In genomic region chr16:588639-588888, GRCh38 we compare ENCODE assay signal across 8 cellular contexts. TPM values are rescaled to one million over a fixed set of nuclear protein-coding genes. Genes with fewer than 3 reads are reported as not detected.
DNase-seq lines count a peak whose midpoint lies in the region; ATAC-seq, FAIRE-seq and TF ChIP-seq lines count a peak whose summit lies in the region.

No MANE protein-coding gene starts in this region.

- H3K4me1 ChIP-seq in urinary bladder (ENCODE audit: insufficient read depth) = no peaks in the 10 kb centered on the region

- WGBS in urinary bladder = 0% methylated on average over 21 of the region's 21 CpGs

- peak overlapping the region; percentile 94 for H3K4me3 Mint-ChIP-seq in activated CD4-positive, alpha-beta T cell treated with anti-CD3 and anti-CD28 coated beads, Interleukin-2, amount 10 ng/mL, durations not matched to agents 7 days and 5 days
- peak overlapping the region; percentile 92 to 93 for H3K4me3 Mint-ChIP-seq in effector memory CD8-positive, alpha-beta T cell
- peak overlapping the region; percentile 88 to 99 (median 96) for H3K4me3 Mint-ChIP-seq in naive thymus-derived CD8-positive, alpha-beta T cell

- peak; percentile 20 for ATAC-seq in effector memory CD8-positive, alpha-beta T cell (replicated peaks)
- ATAC-seq in naive thymus-derived CD8-positive, alpha-beta T cell = peak; percentile 31 to 34

- H3K36me3 ChIP-seq in urinary bladder (ENCODE audit: insufficient read depth) = no peaks in the 10 kb centered on the region

- CTCF ChIA-PET in activated CD4-positive, alpha-beta T cell treated with anti-CD3 and anti-CD28 coated beads, Interleukin-2, amount 10 ng/mL, durations not matched to agents 7 days and 5 days (lab: Charles Lee) = interaction anchor here (0.9 to 1.3 kb wide), 2 partner anchors 11 to 59 kb away, joined by 3 to 4 read pairs; no protein-coding TSS in a partner anchor

- peak overlapping the region; percentile 83 for H3K4me3 ChIP-seq in AG09309 (ENCODE audit: control insufficient read depth, low read depth, low read length)
- peak overlapping the region; percentile 71 for H3K4me3 ChIP-seq in urinary bladder (ENCODE audit: low read depth, low read length)

- FAIRE-seq in GM19239 (lab: Jason Lieb, UNC) = peak; percentile 42

- no peak for TF ChIP-seq CTCF in AG09309 (IDR thresholded peaks at IDR 0.05; ENCODE audit: control insufficient read depth, insufficient read depth, low read depth, low read length, missing control alignments)

- H3K36me3 Mint-ChIP-seq in activated CD4-positive, alpha-beta T cell treated with anti-CD3 and anti-CD28 coated beads, Interleukin-2, amount 10 ng/mL, durations not matched to agents 7 days and 5 days (ENCODE audit: low read depth) = peaks cover 1% of the 10 kb centered on the region
- H3K36me3 Mint-ChIP-seq in effector memory CD8-positive, alpha-beta T cell (ENCODE audit: insufficient read depth) = peaks cover 26% of the 10 kb centered on the region
- H3K36me3 Mint-ChIP-seq in naive thymus-derived CD8-positive, alpha-beta T cell = no peaks in the 10 kb centered on the region

- peak overlapping the region; percentile 98 for H3K27ac Mint-ChIP-seq in activated CD4-positive, alpha-beta T cell treated with anti-CD3 and anti-CD28 coated beads, Interleukin-2, amount 10 ng/mL, durations not matched to agents 7 days and 5 days
- H3K27ac Mint-ChIP-seq in effector memory CD8-positive, alpha-beta T cell = peak overlapping the region; percentile 96 to 98
- H3K27ac Mint-ChIP-seq in naive thymus-derived CD8-positive, alpha-beta T cell = peak overlapping the region; percentile 92 to 99 (median 98)

- POLR2A ChIA-PET in activated CD4-positive, alpha-beta T cell treated with anti-CD3 and anti-CD28 coated beads, Interleukin-2, amount 10 ng/mL, durations not matched to agents 7 days and 5 days (lab: Charles Lee) = interaction anchor here (0.8 kb wide), 1 partner anchor 48 kb away, joined by 3 read pairs; the partner anchor contains the start of gene METTL26
- POLR2A ChIA-PET in naive thymus-derived CD8-positive, alpha-beta T cell (lab: Charles Lee) = interaction anchor here (0.7 to 1.9 kb wide), 10 partner anchors 10 to 1944 kb away, joined by 3 to 12 read pairs (median 4); partner anchors contain the start of genes METTL26 and WDR90

- peaks cover 32% of the 10 kb centered on the region for H3K4me1 Mint-ChIP-seq in activated CD4-positive, alpha-beta T cell treated with anti-CD3 and anti-CD28 coated beads, Interleukin-2, amount 10 ng/mL, durations not matched to agents 7 days and 5 days
- H3K4me1 Mint-ChIP-seq in effector memory CD8-positive, alpha-beta T cell (ENCODE audit: low read depth in 2 of 2) = peaks cover 29 to 31% of the 10 kb centered on the region in 2 donors
- H3K4me1 Mint-ChIP-seq in naive thymus-derived CD8-positive, alpha-beta T cell = peaks cover 20 to 41% (median 37%) of the 10 kb centered on the region in 4 donors

- DNase-seq in AG09309 (ENCODE audit: low read depth) (no peak), GM19239 (ENCODE audit: insufficient read length, low spot score) (no peak), HT1080 (ENCODE audit: low read depth) (peak; percentile 38), D341Med (ENCODE audit: low spot score) (no peak)
- peak; percentile 66 for DNase-seq in activated CD4-positive, alpha-beta T cell treated with anti-CD3 and anti-CD28 coated beads, Interleukin-2, amount 10 ng/mL, durations not matched to agents 7 days and 5 days
- peak; percentile 49 to 59 (median 52) for DNase-seq in effector memory CD8-positive, alpha-beta T cell
- DNase-seq in naive thymus-derived CD8-positive, alpha-beta T cell = peak in 9 of 10 donors; percentile 48 to 87 (median 67)

- peak overlapping the region; percentile 90 for H3K27ac ChIP-seq in urinary bladder (ENCODE audit: low read depth)

- H3K9me3 Mint-ChIP-seq in activated CD4-positive, alpha-beta T cell treated with anti-CD3 and anti-CD28 coated beads, Interleukin-2, amount 10 ng/mL, durations not matched to agents 7 days and 5 days = no peaks in the 10 kb centered on the region
- H3K9me3 Mint-ChIP-seq in effector memory CD8-positive, alpha-beta T cell = no peaks in the 10 kb centered on the region
- H3K9me3 Mint-ChIP-seq in naive thymus-derived CD8-positive, alpha-beta T cell = no peaks in the 10 kb centered on the region

- H3K27me3 Mint-ChIP-seq in activated CD4-positive, alpha-beta T cell treated with anti-CD3 and anti-CD28 coated beads, Interleukin-2, amount 10 ng/mL, durations not matched to agents 7 days and 5 days = no peaks in the 10 kb centered on the region
- H3K27me3 Mint-ChIP-seq in effector memory CD8-positive, alpha-beta T cell = no peaks in the 10 kb centered on the region
- H3K27me3 Mint-ChIP-seq in naive thymus-derived CD8-positive, alpha-beta T cell = no peaks in the 10 kb centered on the region

RNA-seq across cellular contexts. Expression of gene RAB40C, which starts 1.3 kb away (rescaled TPM):
- 12.9 and 15.2 TPM in 2 replicates for total RNA-seq in HT1080 (2014; rRNA removed; shearing (Covaris generic))
- polyA plus RNA-seq in HT1080 (2015; cell fraction: cytosol; rRNA removed) = 13.6 and 15.9 TPM in 2 replicates
- 19.1 and 24.1 TPM in 2 replicates for polyA plus RNA-seq in HT1080 (2015; cell fraction: nucleus; rRNA removed)
- total RNA-seq in activated CD4-positive, alpha-beta T cell treated with anti-CD3 and anti-CD28 coated beads, Interleukin-2, amount 10 ng/mL, durations not matched to agents 7 days and 5 days = 10 to 100 TPM; 13.3 to 17.6 TPM
- total RNA-seq in naive thymus-derived CD8-positive, alpha-beta T cell = 10 to 100 TPM; 18.6 to 19.9 TPM
- 10 to 100 TPM in 1 of 3 donors, 1 to 10 TPM in 2; 5.8 to 14.6 (median 6.2) TPM for polyA plus RNA-seq in naive thymus-derived CD8-positive, alpha-beta T cell
- 6.9 TPM for total RNA-seq in urinary bladder
- 30.9 TPM for polyA plus RNA-seq in urinary bladder

RNA-seq across cellular contexts. Expression of gene PIGQ, which starts 18.8 kb away (rescaled TPM):
- 38.2 and 53.0 TPM in 2 replicates for total RNA-seq in HT1080 (2014; rRNA removed; shearing (Covaris generic))
- polyA plus RNA-seq in HT1080 (2015; cell fraction: cytosol; rRNA removed) = 30.1 and 37.3 TPM in 2 replicates
- 68.4 and 71.1 TPM in 2 replicates for polyA plus RNA-seq in HT1080 (2015; cell fraction: nucleus; rRNA removed)
- 10 to 100 TPM; 44.5 to 46.1 TPM for total RNA-seq in activated CD4-positive, alpha-beta T cell treated with anti-CD3 and anti-CD28 coated beads, Interleukin-2, amount 10 ng/mL, durations not matched to agents 7 days and 5 days
- 10 to 100 TPM; 55.8 to 59.0 TPM for total RNA-seq in naive thymus-derived CD8-positive, alpha-beta T cell
- 10 to 100 TPM in 1 of 3 donors, 1 to 10 TPM in 2; 8.8 to 13.4 (median 9.3) TPM for polyA plus RNA-seq in naive thymus-derived CD8-positive, alpha-beta T cell
- total RNA-seq in urinary bladder = 11.8 TPM
- 39.0 TPM for polyA plus RNA-seq in urinary bladder

RNA-seq across cellular contexts. Expression of gene NHLRC4, which starts 21.8 kb away (rescaled TPM):
- total RNA-seq in HT1080 (2014; rRNA removed; shearing (Covaris generic)) = 0.07 and 1.1 TPM in 2 replicates
- polyA plus RNA-seq in HT1080 (2015; cell fraction: cytosol; rRNA removed) = 0.36 and 0.74 TPM in 2 replicates
- 1.5 and 2.2 TPM in 2 replicates for polyA plus RNA-seq in HT1080 (2015; cell fraction: nucleus; rRNA removed)
- total RNA-seq in activated CD4-positive, alpha-beta T cell treated with anti-CD3 and anti-CD28 coated beads, Interleukin-2, amount 10 ng/mL, durations not matched to agents 7 days and 5 days = 1 to 10 TPM; 1.9 to 2.7 TPM
- total RNA-seq in naive thymus-derived CD8-positive, alpha-beta T cell = 1 to 10 TPM; 4.7 to 5.3 TPM
- polyA plus RNA-seq in naive thymus-derived CD8-positive, alpha-beta T cell = 1 to 10 TPM; 1.5 to 3.3 (median 1.7) TPM
- 1.0 TPM for total RNA-seq in urinary bladder
- polyA plus RNA-seq in urinary bladder = 1.8 TPM

RNA-seq across cellular contexts. Expression of gene PRR35, which starts 28.4 kb away (rescaled TPM):
- total RNA-seq in HT1080 (2014; rRNA removed; shearing (Covaris generic)) = 0.10 TPM in 1 of 2 replicates, not detected in the other
- polyA plus RNA-seq in HT1080 (2015; cell fraction: cytosol; rRNA removed) = 0.07 TPM in 1 of 2 replicates, not detected in the other
- 0.07 and 0.13 TPM in 2 replicates for polyA plus RNA-seq in HT1080 (2015; cell fraction: nucleus; rRNA removed)
- total RNA-seq in activated CD4-positive, alpha-beta T cell treated with anti-CD3 and anti-CD28 coated beads, Interleukin-2, amount 10 ng/mL, durations not matched to agents 7 days and 5 days = not detected
- total RNA-seq in naive thymus-derived CD8-positive, alpha-beta T cell = not detected
- polyA plus RNA-seq in naive thymus-derived CD8-positive, alpha-beta T cell = not detected
- total RNA-seq in urinary bladder = not detected
- polyA plus RNA-seq in urinary bladder = not detected

RNA-seq across cellular contexts. Expression of gene WFIKKN1, which starts 42.2 kb away (rescaled TPM):
- total RNA-seq in HT1080 (2014; rRNA removed; shearing (Covaris generic)) = 0.03 and 0.14 TPM in 2 replicates
- 0.01 and 0.20 TPM in 2 replicates for polyA plus RNA-seq in HT1080 (2015; cell fraction: cytosol; rRNA removed)
- 0.12 TPM in 1 of 2 replicates, not detected in the other for polyA plus RNA-seq in HT1080 (2015; cell fraction: nucleus; rRNA removed)
- 1 to 10 TPM; 1.8 to 2.7 TPM for total RNA-seq in activated CD4-positive, alpha-beta T cell treated with anti-CD3 and anti-CD28 coated beads, Interleukin-2, amount 10 ng/mL, durations not matched to agents 7 days and 5 days
- total RNA-seq in naive thymus-derived CD8-positive, alpha-beta T cell = under 1 TPM; 0.47 to 0.57 TPM
- polyA plus RNA-seq in naive thymus-derived CD8-positive, alpha-beta T cell = under 1 TPM in 1 of 3 donors, not detected in 2; 0.07 TPM
- 0.37 TPM for total RNA-seq in urinary bladder
- 0.30 TPM for polyA plus RNA-seq in urinary bladder

Comparison
In these comparisons a context has a peak if more than half of its experiments do, and no peak if none do; other contexts are left out.
1. DNase-seq: peak in HT1080 (single experiment), activated CD4-positive, alpha-beta T cell treated with anti-CD3 and anti-CD28 coated beads, Interleukin-2, amount 10 ng/mL, durations not matched to agents 7 days and 5 days (single experiment), effector memory CD8-positive, alpha-beta T cell (3 of 3) and naive thymus-derived CD8-positive, alpha-beta T cell (9 of 10); none in AG09309 (single experiment), GM19239 (single experiment) and D341Med (single experiment).
2. Peak in every context shown above with its lines, with median percentiles within 50 percentile points of each other: H3K27ac Mint-ChIP-seq and H3K4me3 Mint-ChIP-seq.